In the genomic region with DNA sequence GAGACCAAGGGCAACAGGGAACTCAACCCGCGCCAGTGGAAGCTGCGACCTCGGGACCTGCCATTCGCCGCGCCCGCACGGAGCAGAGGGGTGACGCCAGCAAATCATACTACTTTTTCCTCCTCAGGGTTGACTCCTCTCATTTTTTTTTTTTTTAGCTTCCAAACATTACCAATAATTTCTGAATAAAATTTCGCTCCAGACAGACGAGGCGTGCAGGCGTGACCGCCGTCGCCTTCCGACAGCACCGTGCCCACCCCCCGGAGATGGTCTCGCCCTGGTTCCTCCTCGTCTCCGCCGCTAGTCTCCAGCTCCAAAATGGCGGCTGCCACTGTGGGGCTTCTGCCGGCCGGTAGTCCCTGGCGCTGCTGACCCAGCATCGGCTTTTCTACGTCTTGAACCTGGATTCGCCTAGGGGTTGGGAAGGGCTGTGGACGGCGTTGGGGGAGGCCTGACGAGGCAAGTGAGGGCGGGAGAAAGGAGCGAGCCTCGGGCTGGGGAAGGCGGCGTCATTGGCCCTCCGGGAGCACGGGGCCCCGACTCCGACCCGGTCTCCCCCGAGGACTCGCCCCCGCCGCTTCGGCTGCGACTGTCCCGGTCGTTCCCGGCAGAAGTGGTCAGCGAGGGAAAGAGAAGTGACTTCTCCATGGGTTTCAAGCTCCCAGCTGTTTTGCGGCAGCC, we compare ENCODE assay signal across 8 cellular contexts. TPM values are rescaled to one million over a fixed set of nuclear protein-coding genes. Genes with fewer than 3 reads are reported as not detected.
DNase-seq lines count a peak whose midpoint lies in the region; ATAC-seq and TF ChIP-seq lines count a peak whose summit lies in the region.

A gene (plus strand): TSS at position 300 of the 681 bp plus-strand sequence. CDS start 9,016 bp downstream, outside the sequence.
A gene (minus strand): TSS at position 37 of the 681 bp plus-strand sequence. CDS start 4,069 bp downstream, outside the sequence.

- H2AK5ac ChIP-seq in IMR-90 (ENCODE audit: low read depth, low read length): peak within 1 kb of the TSS; percentile 92

- peak within 1 kb of the TSS; percentile 99 for H3K23ac ChIP-seq in IMR-90 (ENCODE audit: low read depth, low read length)

- peak; percentile 89 for ATAC-seq in GM21529 (IDR thresholded peaks at IDR 0.05; ENCODE audit: unreplicated experiment)
- ATAC-seq in IMR-90 (ENCODE audit: low read depth): peak; percentile 91
- peak; percentile 87 to 89 for ATAC-seq in naive B cell (ENCODE audit: low read depth in 2 of 2)
- peak; percentile 92 for ATAC-seq in stimulated activated naive B cell treated with anti-CD40 and anti-IgM and Interleukin-4, amounts not matched to agents 10 μg/mL and 1 μg/mL and 100 μg/mL, for 72 hours (replicated peaks)

- BruUV-seq in IMR-90 (replicated peaks; lab: Mats Ljungman, UMichigan): no TSS peak

- H4K20me1 ChIP-seq in IMR-90 (ENCODE audit: insufficient read depth, low read length): no peaks in the 10 kb centered on the region; the same call in 1 of the 2 replicates

- H2BK5ac ChIP-seq in IMR-90 (ENCODE audit: low read depth, low read length, poor library complexity, severe bottlenecking): peak within 1 kb of the TSS; percentile 96

- TF ChIP-seq CTCF in IMR-90 (conservative IDR thresholded peaks at IDR 0.05; ENCODE audit: low read depth, low read length) (no peak), Peyer's patch (IDR thresholded peaks at IDR 0.05) (no peak), esophagus squamous epithelium (IDR thresholded peaks at IDR 0.05) (peak in 3 of 6 experiments; percentile 13 to 22 (median 15))

- H3K4me3 ChIP-seq in IMR-90 (ENCODE audit: insufficient read depth, low read depth, low read length) (peak within 1 kb of the TSS; percentile 95), Peyer's patch (peak within 1 kb of the TSS; percentile 69 to 96 (median 84)), esophagus squamous epithelium (peak within 1 kb of the TSS; percentile 83 to 99 (median 90))

- H3K4ac ChIP-seq in IMR-90 (ENCODE audit: low read depth, low read length): peak within 1 kb of the TSS; percentile 99

- H3K14ac ChIP-seq in IMR-90 (replicated peaks; ENCODE audit: low read depth, low read length): peak within 1 kb of the TSS; percentile 98

- peak within 1 kb of the TSS; percentile 93 for H3K56ac ChIP-seq in IMR-90 (ENCODE audit: extremely low read depth, insufficient read depth, low read length)

- peaks cover 0 to 11% of the 10 kb centered on the region in 2 donors for H3K36me3 Mint-ChIP-seq in naive B cell
- peaks cover 10 to 36% of the 10 kb centered on the region in 2 donors for H3K36me3 Mint-ChIP-seq in stimulated activated naive B cell treated with anti-CD40 and anti-IgM and Interleukin-4, amounts not matched to agents 10 μg/mL and 1 μg/mL and 100 μg/mL, for 72 hours

- H2BK120ac ChIP-seq in IMR-90 (ENCODE audit: low read depth, low read length): peak within 1 kb of the TSS; percentile 96

- H3K4me3 Mint-ChIP-seq in naive B cell: peak within 1 kb of the TSS; percentile 91 to 100 (median 99)
- peak within 1 kb of the TSS; percentile 89 to 96 for H3K4me3 Mint-ChIP-seq in stimulated activated naive B cell treated with anti-CD40 and anti-IgM and Interleukin-4, amounts not matched to agents 10 μg/mL and 1 μg/mL and 100 μg/mL, for 72 hours

- no peaks in the 10 kb centered on the region; the same call in 1 of the 2 replicates for H3K9me1 ChIP-seq in IMR-90 (ENCODE audit: insufficient read depth, low read length)

- peak; percentile 89 for DNase-seq in DMS53 (lab: John Stamatoyannopoulos, UW)
- peak; percentile 72 for DNase-seq in IMR-90
- DNase-seq in Peyer's patch: peak; percentile 84 to 91 (median 89)
- peak; percentile 71 for DNase-seq in activated T-helper 1 cell treated with Interleukin-2 at 50 U/mL for 16 hours (ENCODE audit: low read depth)
- DNase-seq in esophagus squamous epithelium (lab: John Stamatoyannopoulos, UW): peak; percentile 43
- DNase-seq in naive B cell: peak; percentile 84
- DNase-seq in stimulated activated naive B cell treated with anti-CD40 and anti-IgM and Interleukin-4, amounts not matched to agents 10 μg/mL and 1 μg/mL and 100 μg/mL, for 72 hours: peak; percentile 82

- peak within 1 kb of the TSS; percentile 89 for H3K4me2 ChIP-seq in IMR-90 (ENCODE audit: low read depth, low read length)

- H3K4me1 ChIP-seq in IMR-90 (ENCODE audit: control insufficient read depth, insufficient read depth, low read length) (peaks cover 2% of the 10 kb centered on the region; the same call in 1 of the 2 replicates), Peyer's patch (peaks cover 0 to 22% (median 6%) of the 10 kb centered on the region in 4 donors), esophagus squamous epithelium (peaks cover 14 to 59% (median 17%) of the 10 kb centered on the region in 3 donors)

- no peak for TF ChIP-seq RAD21 in IMR-90 (IDR thresholded peaks at IDR 0.05; ENCODE audit: low read length)

- intact Hi-C loops in IMR-90 (cut with micrococcal nuclease) (loop anchor here (5.0 kb wide), 1 partner anchor 470 kb away; no protein-coding TSS in a partner anchor), esophagus squamous epithelium (cut with DNase I) (no loop called here)

- H3K9ac ChIP-seq in IMR-90 (ENCODE audit: low read depth, low read length): peak within 1 kb of the TSS; percentile 97

- peak; percentile 96 for TF ChIP-seq POLR2A in IMR-90 (IDR thresholded peaks at IDR 0.05; ENCODE audit: low read depth, low read length)
- peak in 1 of 2 donors; percentile 62 for TF ChIP-seq POLR2A in Peyer's patch (IDR thresholded peaks at IDR 0.05)
- TF ChIP-seq POLR2A in esophagus squamous epithelium (IDR thresholded peaks at IDR 0.05): peak in 1 of 4 donors; percentile 69

- in situ Hi-C loops in IMR-90 (cut with MboI; ENCODE audit: low sequenced_read_pairs): loop anchor here (5.0 to 10.0 kb wide), 3 partner anchors 335 to 673 kb away; a partner anchor contains a TSS

- peaks cover 24 to 71% of the 10 kb centered on the region in 2 experiments for H3K79me1 ChIP-seq in IMR-90 (ENCODE audit: low read depth in 1 of 2, low read length in 2 of 2)

- CTCF ChIA-PET in IMR-90 (lab: Yijun Ruan, JAX): interaction anchor here (0.6 to 1.4 kb wide), 4 partner anchors 10 to 365 kb away, joined by 3 to 14 read pairs (median 4); a partner anchor contains a TSS

- H2BK20ac ChIP-seq in IMR-90 (ENCODE audit: low read depth, low read length): peak within 1 kb of the TSS; percentile 85

- peak within 1 kb of the TSS; percentile 98 for H4K91ac ChIP-seq in IMR-90 (ENCODE audit: insufficient read depth, low read depth, low read length)

- dilution Hi-C loops in IMR-90 (cut with HindIII; ENCODE audit: low sequenced_read_pairs, unreplicated experiment): no loop called here

- no peaks in the 10 kb centered on the region for H3K27me3 ChIP-seq in IMR-90 (ENCODE audit: control insufficient read depth, insufficient read depth, low read length)
- H3K27me3 ChIP-seq in Peyer's patch: no peaks in the 10 kb centered on the region
- H3K27me3 ChIP-seq in esophagus squamous epithelium: no peaks in the 10 kb centered on the region

- H2AK9ac ChIP-seq in IMR-90 (replicated peaks; ENCODE audit: low read depth, low read length, poor library complexity): peak within 1 kb of the TSS; percentile 97

- H3K27ac ChIP-seq in IMR-90 (ENCODE audit: insufficient read depth, low read length): peak within 1 kb of the TSS; percentile 98
- peak within 1 kb of the TSS; percentile 85 to 95 (median 90) for H3K27ac ChIP-seq in Peyer's patch
- H3K27ac ChIP-seq in esophagus squamous epithelium: peak within 1 kb of the TSS; percentile 90 to 98 (median 95)

- H3K27ac Mint-ChIP-seq in naive B cell: peak within 1 kb of the TSS; percentile 95 to 100 (median 100)
- H3K27ac Mint-ChIP-seq in stimulated activated naive B cell treated with anti-CD40 and anti-IgM and Interleukin-4, amounts not matched to agents 10 μg/mL and 1 μg/mL and 100 μg/mL, for 72 hours: peak within 1 kb of the TSS; percentile 100

- H3K36me3 ChIP-seq in IMR-90 (ENCODE audit: control insufficient read depth, insufficient read depth, low read length) (peaks cover 2% of the 10 kb centered on the region), Peyer's patch (peaks cover 0 to 21% (median 0%) of the 10 kb centered on the region in 3 donors), esophagus squamous epithelium (peaks cover 0 to 41% (median 0%) of the 10 kb centered on the region in 3 donors)

- peak within 1 kb of the TSS; percentile 93 for H4K5ac ChIP-seq in IMR-90 (ENCODE audit: low read depth, low read length)

- no peaks in the 10 kb centered on the region for H3K9me3 ChIP-seq in IMR-90 (ENCODE audit: control insufficient read depth, insufficient read depth, low read length)
- H3K9me3 ChIP-seq in Peyer's patch: no peaks in the 10 kb centered on the region
- H3K9me3 ChIP-seq in esophagus squamous epithelium: no peaks in the 10 kb centered on the region

- peak within 1 kb of the TSS; percentile 94 to 98 for H4K8ac ChIP-seq in IMR-90 (ENCODE audit: low read depth in 2 of 2, low read length in 2 of 2)

- POLR2A ChIA-PET in IMR-90 (lab: Charles Lee; ENCODE audit: unreplicated experiment): interaction anchor here (0.6 to 1.7 kb wide), 4 partner anchors 16 to 387 kb away, joined by 3 to 8 read pairs (median 6); a partner anchor contains a TSS

- peak within 1 kb of the TSS; percentile 100 for H2AFZ ChIP-seq in IMR-90 (replicated peaks; ENCODE audit: low read length, poor library complexity)

- peaks cover 30 to 57% (median 38%) of the 10 kb centered on the region in 3 donors for H3K4me1 Mint-ChIP-seq in naive B cell
- H3K4me1 Mint-ChIP-seq in stimulated activated naive B cell treated with anti-CD40 and anti-IgM and Interleukin-4, amounts not matched to agents 10 μg/mL and 1 μg/mL and 100 μg/mL, for 72 hours: peaks cover 21 to 40% of the 10 kb centered on the region in 2 donors

- no peaks in the 10 kb centered on the region for H3K27me3 Mint-ChIP-seq in naive B cell
- H3K27me3 Mint-ChIP-seq in stimulated activated naive B cell treated with anti-CD40 and anti-IgM and Interleukin-4, amounts not matched to agents 10 μg/mL and 1 μg/mL and 100 μg/mL, for 72 hours: no peaks in the 10 kb centered on the region

- peak within 1 kb of the TSS; percentile 92 for H3K18ac ChIP-seq in IMR-90 (ENCODE audit: low read depth, low read length)

- H2BK15ac ChIP-seq in IMR-90 (ENCODE audit: low read depth, low read length): peak within 1 kb of the TSS; percentile 79; the same call in 1 of the 3 replicates

- 0% methylated on average over 4 of the region's 55 CpGs; no CpG with 5 or more reads in 1 of the 2 experiments for WGBS in IMR-90 (ENCODE audit: extremely low coverage in 2 of 2, insufficient read length in 1 of 2), 2 experiments
- 1% methylated on average over 23 to 32 of the region's 55 CpGs for WGBS in esophagus squamous epithelium, 2 donors

- H3K9me3 Mint-ChIP-seq in naive B cell: no peaks in the 10 kb centered on the region
- H3K9me3 Mint-ChIP-seq in stimulated activated naive B cell treated with anti-CD40 and anti-IgM and Interleukin-4, amounts not matched to agents 10 μg/mL and 1 μg/mL and 100 μg/mL, for 72 hours: no peaks in the 10 kb centered on the region

RNA-seq across cellular contexts. Expression of the first gene that starts in this region (rescaled TPM):
- total RNA-seq in IMR-90 (2012; rRNA removed): 30.6 and 51.7 TPM in 2 replicates
- 13.6 and 18.5 TPM in 2 replicates for polyA plus RNA-seq in IMR-90 (2012; rRNA removed)
- polyA plus RNA-seq in IMR-90 (2012; cell fraction: cytosol; rRNA removed): 1.8 and 4.9 TPM in 2 replicates
- 1.9 and 8.6 TPM in 2 replicates for polyA plus RNA-seq in IMR-90 (2012; cell fraction: nucleus; rRNA removed; ENCODE audit: low replicate concordance)
- total RNA-seq in Peyer's patch: 10 to 100 TPM; 24.3 to 48.7 (median 25.4) TPM
- total RNA-seq in esophagus squamous epithelium: 10 to 100 TPM; 29.6 to 71.4 (median 46.7) TPM
- 10 to 100 TPM; 14.4 to 27.9 (median 20.5) TPM for polyA plus RNA-seq in naive B cell (ENCODE audit: low read depth in 6 of 6)

RNA-seq across cellular contexts. Expression of the second gene that starts in this region (rescaled TPM):
- total RNA-seq in IMR-90 (2012; rRNA removed) (32.1 and 158 TPM in 2 replicates), Peyer's patch (100 to 1,000 TPM; 182 to 325 (median 217) TPM), esophagus squamous epithelium (100 to 1,000 TPM; 262 to 685 (median 291) TPM)
- polyA plus RNA-seq in IMR-90 (2012; rRNA removed) (326 and 333 TPM in 2 replicates), naive B cell (ENCODE audit: low read depth in 6 of 6) (100 to 1,000 TPM; 200 to 337 (median 297) TPM)
- polyA plus RNA-seq in IMR-90 (2012; cell fraction: cytosol; rRNA removed): 127 and 436 TPM in 2 replicates
- polyA plus RNA-seq in IMR-90 (2012; cell fraction: nucleus; rRNA removed; ENCODE audit: low replicate concordance): 30.1 and 168 TPM in 2 replicates

Comparison
In these comparisons a context has a peak if more than half of its experiments do, and no peak if none do; other contexts are left out.
1. Peak in every context shown above with its lines: DNase-seq, ATAC-seq, H3K4me3 ChIP-seq and H3K27ac ChIP-seq.